Comparison of ENCODE assay signal across 19 cellular contexts in the genomic region with DNA sequence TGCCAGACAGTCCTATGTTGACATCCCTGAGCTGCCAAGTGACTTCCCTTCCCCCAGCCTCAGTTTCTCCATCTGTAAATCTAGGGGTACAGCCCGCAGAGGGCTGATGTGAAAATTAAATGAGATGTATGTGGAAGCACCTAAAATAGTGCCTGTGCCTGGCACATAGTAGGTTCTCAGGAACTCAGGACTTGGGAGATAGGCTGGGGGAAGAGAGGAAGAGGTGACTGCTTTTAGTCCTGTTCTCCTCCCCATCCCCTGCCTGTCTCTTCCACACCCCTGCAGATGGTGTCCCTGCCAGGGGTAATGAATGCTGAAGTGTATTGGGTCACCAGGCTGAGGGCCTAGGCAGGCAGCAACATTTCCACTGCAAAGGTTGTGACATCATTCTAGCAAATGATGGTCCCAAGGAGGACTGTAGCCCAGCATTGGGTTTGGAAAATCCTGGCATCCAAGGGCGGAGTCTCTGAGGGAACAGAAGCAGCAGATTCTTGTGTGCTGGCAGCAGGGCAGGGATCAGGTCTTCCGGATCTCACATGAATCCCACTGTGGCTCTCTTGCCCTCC. TPM values are rescaled to one million over a fixed set of nuclear protein-coding genes. Genes with fewer than 3 reads are reported as not detected.
A peak's percentile ranks its signal among the peaks of the same experiment; 100 is the strongest.
DNase-seq lines count a peak whose midpoint lies in the region; ATAC-seq and TF ChIP-seq lines count a peak whose summit lies in the region.
"Had no signal": no experiment of that assay in that cellular context is flagged by ENCODE, and none has a peak within 500 bp of the region (broad histone marks: within the 10 kb centered on the region; RNA-seq: fewer than 3 reads in every experiment).

No MANE protein-coding gene starts in this region.

- no peaks in the 10 kb centered on the region for H3K27me3 Mint-ChIP-seq in T-helper 1 cell treated with Interleukin-12 subunit alpha and Interleukin-12 subunit beta and Interleukin-4 antibody, amounts not matched to agents 30 μg/mL and 1 μg/mL, for 36 hours (ENCODE audit: low read depth)
- H3K27me3 Mint-ChIP-seq in nephron progenitor cell (ENCODE audit: low read depth, poor library complexity) = peaks cover 15% of the 10 kb centered on the region
- H3K27me3 Mint-ChIP-seq: activated CD4-positive, alpha-beta T cell treated with anti-CD3 and anti-CD28 coated beads for 36 hours; stimulated activated memory B cell treated with anti-CD40 and anti-IgM and Interleukin-4, amounts not matched to agents 10 μg/mL and 1 μg/mL and 100 μg/mL, for 72 hours had no signal

- H3K27ac Mint-ChIP-seq in T-helper 1 cell treated with Interleukin-12 subunit alpha and Interleukin-12 subunit beta and Interleukin-4 antibody, amounts not matched to agents 30 μg/mL and 1 μg/mL, for 36 hours = no peak overlapping the region
- no peak overlapping the region for H3K27ac Mint-ChIP-seq in nephron progenitor cell
- H3K27ac Mint-ChIP-seq: activated CD4-positive, alpha-beta T cell treated with anti-CD3 and anti-CD28 coated beads for 36 hours; stimulated activated memory B cell treated with anti-CD40 and anti-IgM and Interleukin-4, amounts not matched to agents 10 μg/mL and 1 μg/mL and 100 μg/mL, for 72 hours had no signal

- H3K9me3 Mint-ChIP-seq in T-helper 1 cell treated with Interleukin-12 subunit alpha and Interleukin-12 subunit beta and Interleukin-4 antibody, amounts not matched to agents 30 μg/mL and 1 μg/mL, for 36 hours = peaks cover 5% of the 10 kb centered on the region
- H3K9me3 Mint-ChIP-seq in nephron progenitor cell = peaks cover 4% of the 10 kb centered on the region
- H3K9me3 Mint-ChIP-seq: stimulated activated memory B cell treated with anti-CD40 and anti-IgM and Interleukin-4, amounts not matched to agents 10 μg/mL and 1 μg/mL and 100 μg/mL, for 72 hours had no signal

- CTCF ChIA-PET in HEK293 (lab: Yijun Ruan, JAX) = interaction anchor here (0.6 kb wide), 1 partner anchor 32 kb away, joined by 3 read pairs; no protein-coding TSS in a partner anchor

- H3K9me3 ChIP-seq in HEK293 (ENCODE audit: control insufficient read depth, insufficient read depth, low read depth, low read length) (no peaks in the 10 kb centered on the region), WERI-Rb-1 (ENCODE audit: severe bottlenecking) (no peaks in the 10 kb centered on the region)
- H3K9me3 ChIP-seq: thyroid gland had no signal

- no peak for ATAC-seq in GM19452 (IDR thresholded peaks at IDR 0.05; ENCODE audit: unreplicated experiment)
- ATAC-seq: activated CD4-positive, alpha-beta T cell treated with anti-CD3 and anti-CD28 coated beads for 36 hours; stimulated activated memory B cell treated with anti-CD40 and anti-IgM and Interleukin-4, amounts not matched to agents 10 μg/mL and 1 μg/mL and 100 μg/mL, for 72 hours had no signal

- POLR2A ChIA-PET in HEK293 (lab: Yijun Ruan, JAX) = interaction anchor here (1.7 kb wide), 1 partner anchor 15 kb away, joined by 3 read pairs; no protein-coding TSS in a partner anchor

- peaks cover 15% of the 10 kb centered on the region for H3K4me1 Mint-ChIP-seq in T-helper 1 cell treated with Interleukin-12 subunit alpha and Interleukin-12 subunit beta and Interleukin-4 antibody, amounts not matched to agents 30 μg/mL and 1 μg/mL, for 36 hours (ENCODE audit: low read depth)
- peaks cover 16% of the 10 kb centered on the region for H3K4me1 Mint-ChIP-seq in nephron progenitor cell

- H3K36me3 ChIP-seq in HEK293 (ENCODE audit: control insufficient read depth in 2 of 2, insufficient read depth in 1 of 2, low read length in 2 of 2) = peaks cover 0 to 19% of the 10 kb centered on the region in 2 experiments; a peak in 1 of 3 replicates
- no peaks in the 10 kb centered on the region for H3K36me3 ChIP-seq in WERI-Rb-1
- H3K36me3 ChIP-seq: BLaER1, thyroid gland had no signal

- peaks cover 7% of the 10 kb centered on the region for H3K4me1 ChIP-seq in HEK293 (ENCODE audit: control insufficient read depth, insufficient read depth, low read length)

- H3K27me3 ChIP-seq in dorsolateral prefrontal cortex (peaks cover 0 to under 1% (median 0%) of the 10 kb centered on the region in 45 donors), WERI-Rb-1 (ENCODE audit: insufficient read depth, low read depth, severe bottlenecking) (no peaks in the 10 kb centered on the region)
- H3K27me3 ChIP-seq: thyroid gland had no signal

- no peaks in the 10 kb centered on the region for H3K36me3 Mint-ChIP-seq in T-helper 1 cell treated with Interleukin-12 subunit alpha and Interleukin-12 subunit beta and Interleukin-4 antibody, amounts not matched to agents 30 μg/mL and 1 μg/mL, for 36 hours (ENCODE audit: low read depth)
- H3K36me3 Mint-ChIP-seq in nephron progenitor cell (ENCODE audit: low read depth) = no peaks in the 10 kb centered on the region
- H3K36me3 Mint-ChIP-seq: stimulated activated memory B cell treated with anti-CD40 and anti-IgM and Interleukin-4, amounts not matched to agents 10 μg/mL and 1 μg/mL and 100 μg/mL, for 72 hours had no signal

- peak overlapping the region; percentile 38 for H3K4me3 Mint-ChIP-seq in T-helper 1 cell treated with Interleukin-12 subunit alpha and Interleukin-12 subunit beta and Interleukin-4 antibody, amounts not matched to agents 30 μg/mL and 1 μg/mL, for 36 hours
- peak overlapping the region; percentile 39 for H3K4me3 Mint-ChIP-seq in nephron progenitor cell

- DNase-seq in T-helper 1 cell (no peak), dorsolateral prefrontal cortex (no peak), nephron progenitor cell (no peak), WERI-Rb-1 (no peak)
- DNase-seq in activated effector memory CD4-positive, alpha-beta T cell treated with anti-CD3 and anti-CD28 coated beads, Interleukin-2, amount 50 U/mL, for 16 hours = no peak
- DNase-seq: activated CD4-positive, alpha-beta T cell treated with anti-CD3 and anti-CD28 coated beads for 36 hours; effector CD4-positive, alpha-beta T cell; NCI-H1436; NCI-H774; retina; SIG-M5; T1000; thyroid gland had no signal

- H3K27ac ChIP-seq in HEK293 (ENCODE audit: extremely low read depth, low read depth, low read length) (no peak overlapping the region), dorsolateral prefrontal cortex (peak overlapping the region in 37 of 59 donors; percentile 4 to 95 (median 85)), WERI-Rb-1 (no peak overlapping the region)
- H3K27ac ChIP-seq: BLaER1, thyroid gland had no signal

- no peak for TF ChIP-seq CTCF in HEK293 (tag by site-specific recombination; IDR thresholded peaks at IDR 0.05)
- no peak for TF ChIP-seq CTCF in dorsolateral prefrontal cortex (IDR thresholded peaks at IDR 0.05 in 54 of 56, conservative IDR thresholded peaks at IDR 0.05 in 2 of 56; ENCODE audit: low read depth in 1 of 56, partially characterized antibody in 56 of 56)
- no peak for TF ChIP-seq CTCF in nephron progenitor cell (IDR thresholded peaks at IDR 0.05)
- TF ChIP-seq CTCF in WERI-Rb-1 (IDR thresholded peaks at IDR 0.05; ENCODE audit: low read depth, low read length) = no peak

- intact Hi-C loops in dorsolateral prefrontal cortex (cut with DNase I) = no loop called here

- no peak overlapping the region for H3K4me3 ChIP-seq in HEK293 (ENCODE audit: low read depth, low read length)
- H3K4me3 ChIP-seq in dorsolateral prefrontal cortex = peak overlapping the region in 56 of 59 donors; percentile 57 to 95 (median 81)
- H3K4me3 ChIP-seq in WERI-Rb-1 (ENCODE audit: low read depth, low read length) = no peak overlapping the region
- H3K4me3 ChIP-seq: BLaER1, thyroid gland had no signal

TF ChIP-seq in HEK293, 187 proteins besides CTCF, POLR2A, EP300 and RAD21:
- TF ChIP-seq, protein P1, sequence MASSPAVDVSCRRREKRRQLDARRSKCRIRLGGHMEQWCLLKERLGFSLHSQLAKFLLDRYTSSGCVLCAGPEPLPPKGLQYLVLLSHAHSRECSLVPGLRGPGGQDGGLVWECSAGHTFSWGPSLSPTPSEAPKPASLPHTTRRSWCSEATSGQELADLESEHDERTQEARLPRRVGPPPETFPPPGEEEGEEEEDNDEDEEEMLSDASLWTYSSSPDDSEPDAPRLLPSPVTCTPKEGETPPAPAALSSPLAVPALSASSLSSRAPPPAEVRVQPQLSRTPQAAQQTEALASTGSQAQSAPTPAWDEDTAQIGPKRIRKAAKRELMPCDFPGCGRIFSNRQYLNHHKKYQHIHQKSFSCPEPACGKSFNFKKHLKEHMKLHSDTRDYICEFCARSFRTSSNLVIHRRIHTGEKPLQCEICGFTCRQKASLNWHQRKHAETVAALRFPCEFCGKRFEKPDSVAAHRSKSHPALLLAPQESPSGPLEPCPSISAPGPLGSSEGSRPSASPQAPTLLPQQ (tag by site-specific recombination; IDR thresholded peaks at IDR 0.05) = 0 out of 2 replicates have a peak, but pooled peaks have one; percentile 15
- TF ChIP-seq, protein P2, sequence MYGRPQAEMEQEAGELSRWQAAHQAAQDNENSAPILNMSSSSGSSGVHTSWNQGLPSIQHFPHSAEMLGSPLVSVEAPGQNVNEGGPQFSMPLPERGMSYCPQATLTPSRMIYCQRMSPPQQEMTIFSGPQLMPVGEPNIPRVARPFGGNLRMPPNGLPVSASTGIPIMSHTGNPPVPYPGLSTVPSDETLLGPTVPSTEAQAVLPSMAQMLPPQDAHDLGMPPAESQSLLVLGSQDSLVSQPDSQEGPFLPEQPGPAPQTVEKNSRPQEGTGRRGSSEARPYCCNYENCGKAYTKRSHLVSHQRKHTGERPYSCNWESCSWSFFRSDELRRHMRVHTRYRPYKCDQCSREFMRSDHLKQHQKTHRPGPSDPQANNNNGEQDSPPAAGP (tag by site-specific recombination; IDR thresholded peaks at IDR 0.05) = no peak
- TF ChIP-seq ZNF366 (tag by site-specific recombination; conservative IDR thresholded peaks at IDR 0.05) = 0 out of 2 replicates have a peak, but pooled peaks have one; percentile 40
- no peak for TF ChIP-seq ZNF76 (tag by site-specific recombination; IDR thresholded peaks at IDR 0.05; ENCODE audit: borderline replicate concordance, low read depth)
- 0 out of 2 replicates have a peak, but pooled peaks have one; percentile 17 for TF ChIP-seq GLIS1 (tag by site-specific recombination; IDR thresholded peaks at IDR 0.05)
- TF ChIP-seq ZNF335 (tag by site-specific recombination; conservative IDR thresholded peaks at IDR 0.05) = peak; percentile 59
- TF ChIP-seq ZBTB20 (tag by site-specific recombination; IDR thresholded peaks at IDR 0.05) = peak; percentile 51; the same call in 1 of the 2 replicates
- TF ChIP-seq ZBTB48 (tag by site-specific recombination; IDR thresholded peaks at IDR 0.05) = 0 out of 2 replicates have a peak, but pooled peaks have one; percentile 60

RNA-seq across cellular contexts. Expression of gene SNPH, which starts 1.8 kb away (rescaled TPM):
- total RNA-seq in dorsolateral prefrontal cortex = 100 to 1,000 TPM in 109 of 120 experiments, 10 to 100 TPM in 11; 41.7 to 197 (median 132) TPM

RNA-seq across cellular contexts. Expression of gene RAD21L1, which starts 42.0 kb away (rescaled TPM):
- 1 to 10 TPM in 21 of 120 experiments, under 1 TPM in 53, not detected in 46; 0.23 to 3.2 (median 0.73) TPM for total RNA-seq in dorsolateral prefrontal cortex
- total RNA-seq: lung microvascular endothelial cell, thyroid gland had no signal

Comparison
In these comparisons a context has a peak if more than half of its experiments do, and no peak if none do; other contexts are left out.
1. H3K27ac ChIP-seq: peak in dorsolateral prefrontal cortex (37 of 59); none in HEK293 (single experiment) and WERI-Rb-1 (single experiment).
2. H3K4me3 ChIP-seq: peak in dorsolateral prefrontal cortex (56 of 59); none in HEK293 (single experiment) and WERI-Rb-1 (single experiment).